In the genomic region with DNA sequence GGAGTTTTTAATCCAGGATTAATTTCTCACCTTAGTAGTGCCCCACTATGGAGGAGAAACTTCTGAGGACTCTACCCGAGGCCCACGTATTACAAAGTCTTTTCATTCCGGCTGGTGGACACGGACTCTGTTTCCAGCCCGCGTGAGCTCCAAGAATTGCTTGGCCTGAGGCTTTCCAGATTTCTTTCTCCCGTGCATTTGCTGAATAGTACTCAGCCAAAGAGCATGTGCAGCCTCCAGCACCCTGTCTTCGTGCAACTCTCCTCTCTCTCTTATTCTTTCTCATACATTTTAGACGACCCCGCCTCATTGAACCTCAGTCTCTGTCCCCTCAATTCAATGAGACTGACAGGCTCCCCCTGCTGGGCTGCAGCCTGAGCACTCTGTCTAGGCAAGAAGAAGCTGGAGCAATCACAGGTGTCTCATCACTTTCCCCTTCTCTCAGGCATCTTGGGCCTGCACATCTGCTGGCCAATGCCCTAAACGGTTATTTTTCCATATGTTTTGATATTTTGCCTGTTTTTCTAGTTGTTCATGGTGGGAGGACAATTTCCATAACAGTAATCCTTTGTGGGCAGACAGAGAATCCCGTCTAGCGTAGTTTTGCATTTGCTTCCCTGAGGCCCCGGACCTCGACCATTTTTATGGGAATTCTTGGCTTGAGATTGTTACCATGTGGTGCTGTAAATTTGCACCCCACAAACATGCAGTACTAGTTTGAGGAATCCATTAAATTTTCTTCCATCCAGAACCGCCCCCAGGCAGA, we compare ENCODE assay signal across 8 cellular contexts. TPM values are rescaled to one million over a fixed set of nuclear protein-coding genes. Genes with fewer than 3 reads are reported as not detected.
A peak's percentile ranks its signal among the peaks of the same experiment; 100 is the strongest.
DNase-seq lines count a peak whose midpoint lies in the region; ATAC-seq, FAIRE-seq and TF ChIP-seq lines count a peak whose summit lies in the region.

No MANE protein-coding gene starts in this region.

- intact Hi-C loops in left lung (cut with DNase I) = loop anchor here in 1 of 2 donors (10.0 kb wide), 1 partner anchor 128 kb away; no protein-coding TSS in a partner anchor

- H3K27ac Mint-ChIP-seq in WTC11 = no peak overlapping the region

- peak overlapping the region in 1 of 2 donors; percentile 75 for H3K27ac ChIP-seq in left lung

- H3K9me3 ChIP-seq in MG63 (no peaks in the 10 kb centered on the region), left lung (no peaks in the 10 kb centered on the region)

- no peaks in the 10 kb centered on the region for H3K36me3 ChIP-seq in MG63
- H3K36me3 ChIP-seq in bronchial epithelial cell (ENCODE audit: control insufficient read depth, insufficient read depth, low read length) = no peaks in the 10 kb centered on the region
- no peaks in the 10 kb centered on the region for H3K36me3 ChIP-seq in left lung

- CTCF ChIA-PET in WTC11 (lab: Charles Lee) = interaction anchor here (0.6 to 3.5 kb wide), 41 partner anchors 9 to 1488 kb away, joined by 3 to 25 read pairs (median 4); a partner anchor contains a TSS

- H3K27me3 Mint-ChIP-seq in WTC11 (ENCODE audit: low read depth) = no peaks in the 10 kb centered on the region

- peak; percentile 11 for DNase-seq in NK-92 treated with Interleukin-12 subunit alpha and Interleukin-12 subunit beta, amount 100 ng/mL, for 24 hours (lab: John Stamatoyannopoulos, UW)
- DNase-seq in NK-92 (lab: John Stamatoyannopoulos, UW; ENCODE audit: unreplicated experiment) = no peak
- peak; percentile 21 for DNase-seq in MG63
- peak; percentile 80 for DNase-seq in WTC11 (ENCODE audit: low spot score)
- peak; percentile 40 for DNase-seq in bronchial epithelial cell (ENCODE audit: low read depth)
- DNase-seq in left lung = peak; percentile 70 to 87
- peak; percentile 64 to 65 for DNase-seq in stimulated activated CD4-positive, alpha-beta T cell treated with anti-CD3 and anti-CD28 coated beads, Interleukin-4, amount 100 ng/mL, for 48 hours (ENCODE audit: low read depth in 2 of 2)

- peaks cover 4% of the 10 kb centered on the region for H3K9me3 Mint-ChIP-seq in WTC11

- H3K27me3 ChIP-seq in MG63 (no peaks in the 10 kb centered on the region), bronchial epithelial cell (ENCODE audit: control insufficient read depth, insufficient read depth, low read length) (no peaks in the 10 kb centered on the region), left lung (no peaks in the 10 kb centered on the region)

- TF ChIP-seq CTCF in WTC11 (IDR thresholded peaks at IDR 0.05) = peak; percentile 17; the same call in 1 of the 2 replicates
- TF ChIP-seq CTCF in bronchial epithelial cell (IDR thresholded peaks at IDR 0.05; ENCODE audit: insufficient read depth, low read length, severe bottlenecking) = peak; percentile 83
- TF ChIP-seq CTCF in left lung (IDR thresholded peaks at IDR 0.05) = peak; percentile 68 to 71

- POLR2A ChIA-PET in WTC11 (lab: Charles Lee) = no interaction called here

- H3K4me1 ChIP-seq in left lung = peaks cover 6 to 45% of the 10 kb centered on the region in 2 donors

- peaks cover 12% of the 10 kb centered on the region for H3K4me1 Mint-ChIP-seq in WTC11

- H3K4me3 ChIP-seq in MG63 (no peak overlapping the region), bronchial epithelial cell (ENCODE audit: low read depth, low read length) (no peak overlapping the region), left lung (no peak overlapping the region)

- no peaks in the 10 kb centered on the region for H3K36me3 Mint-ChIP-seq in WTC11

- FAIRE-seq in bronchial epithelial cell (lab: Jason Lieb, UNC) = no peak

- peak; percentile 95 for ATAC-seq in WTC11
- peak; percentile 88 for ATAC-seq in left lung
- no peak for ATAC-seq in HG03469 (IDR thresholded peaks at IDR 0.05; ENCODE audit: unreplicated experiment)

- H3K4me3 Mint-ChIP-seq in WTC11 = no peak overlapping the region

TF ChIP-seq in WTC11, 78 proteins besides CTCF, POLR2A, EP300 and RAD21:
- TF ChIP-seq TEAD1 (CRISPR knock-in tag; IDR thresholded peaks at IDR 0.05) (no peak), GABPB1 (CRISPR knock-in tag; IDR thresholded peaks at IDR 0.05) (peak; percentile 35; the same call in 1 of the 2 replicates)

RNA-seq across cellular contexts. Expression of a gene that starts 50.0 kb away (rescaled TPM):
- 14.2 and 29.3 TPM in 2 replicates for total RNA-seq in MG63 (2014; rRNA removed; shearing (Covaris generic); ENCODE audit: low replicate concordance)
- 10.4 to 12.2 TPM (median 11.8 TPM) in 3 replicates for total RNA-seq in WTC11 (2021)
- 6.0 and 6.3 TPM in 2 replicates for total RNA-seq in bronchial epithelial cell
- total RNA-seq in left lung = 10 to 100 TPM; 47.3 to 63.2 TPM

Comparison
In these comparisons a context has a peak if more than half of its experiments do, and no peak if none do; other contexts are left out.
1. CTCF ChIP-seq: peak in every context shown above with its lines; median percentile 83 in bronchial epithelial cell; 70 in left lung; 17 in WTC11.